In the genomic region with DNA sequence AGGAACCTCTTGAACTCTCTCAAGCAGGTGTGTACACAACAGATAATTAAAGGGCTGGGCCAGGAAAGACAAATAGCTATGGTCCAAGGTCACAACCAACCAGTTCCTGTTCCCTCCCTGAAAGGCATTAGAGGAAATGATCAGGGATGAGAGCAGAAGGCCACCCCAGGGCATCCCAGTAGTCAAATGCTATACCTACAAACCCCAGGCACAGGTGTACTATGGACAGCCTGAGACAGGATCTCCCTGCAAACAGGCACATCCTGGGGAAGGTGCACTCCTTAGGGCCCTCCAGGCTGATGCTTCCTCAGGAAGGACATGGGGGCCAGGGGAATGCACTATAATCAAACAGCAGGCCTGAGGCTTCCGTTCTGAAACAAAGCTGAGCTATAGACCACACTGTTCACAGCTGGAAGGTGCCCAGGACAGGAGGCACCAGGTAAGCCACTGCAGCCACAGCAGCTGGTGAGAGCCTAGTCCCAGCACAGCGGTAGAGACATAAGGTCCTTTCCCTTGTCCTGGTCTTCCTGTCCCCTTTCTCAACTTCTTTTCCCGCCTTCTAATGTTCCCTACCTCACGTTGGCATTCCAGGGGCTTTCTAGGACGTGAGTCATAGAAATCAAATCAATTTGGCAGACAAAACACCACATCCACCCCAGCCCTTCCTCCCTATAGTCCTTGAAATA, we compare ENCODE assay signal across 11 cellular contexts. TPM values are rescaled to one million over a fixed set of nuclear protein-coding genes. Genes with fewer than 3 reads are reported as not detected.
DNase-seq lines count a peak whose midpoint lies in the region; TF ChIP-seq lines count a peak whose summit lies in the region.
"Had no signal": no experiment of that assay in that cellular context is flagged by ENCODE, and none has a peak within 500 bp of the region (broad histone marks: within the 10 kb centered on the region; RNA-seq: fewer than 3 reads in every experiment).

No MANE protein-coding gene starts in this region.

- H3K23ac ChIP-seq in mesendoderm (ENCODE audit: low read length) = no peak overlapping the region

- TF ChIP-seq CTCF in PC-9 (conservative IDR thresholded peaks at IDR 0.05) (no peak), fibroblast of pulmonary artery (IDR thresholded peaks at IDR 0.05; ENCODE audit: low read length, missing control alignments) (no peak), prostate gland (IDR thresholded peaks at IDR 0.05) (no peak), GM13976 (IDR thresholded peaks at IDR 0.05; ENCODE audit: borderline replicate concordance, control extremely low read depth, extremely low read depth, insufficient read depth, missing control alignments) (no peak)

- no peaks in the 10 kb centered on the region for H3K79me2 ChIP-seq in PC-9 (ENCODE audit: low read depth)
- H3K79me2 ChIP-seq in mesendoderm (ENCODE audit: control insufficient read depth, insufficient read depth, low read length) = no peaks in the 10 kb centered on the region

- H3K36me3 ChIP-seq in PC-9 (ENCODE audit: low read depth) = no peaks in the 10 kb centered on the region
- H3K36me3 ChIP-seq in skeletal muscle satellite cell (ENCODE audit: insufficient read depth, low read length) = no peaks in the 10 kb centered on the region
- H3K36me3 ChIP-seq in mesendoderm (ENCODE audit: control insufficient read depth, insufficient read depth, low read length) = no peaks in the 10 kb centered on the region
- no peaks in the 10 kb centered on the region for H3K36me3 ChIP-seq in prostate gland

- H3K4me2 ChIP-seq in PC-9 = peak overlapping the region; percentile 37
- H3K4me2 ChIP-seq in skeletal muscle satellite cell (ENCODE audit: low read length) = peak overlapping the region; percentile 14
- no peak overlapping the region for H3K4me2 ChIP-seq in mesendoderm (ENCODE audit: low read length)

- H3K4me3 ChIP-seq in PC-9 (no peak overlapping the region), fibroblast of pulmonary artery (replicated peaks; ENCODE audit: low read depth, low read length) (no peak overlapping the region), skeletal muscle satellite cell (ENCODE audit: low read length) (no peak overlapping the region), mesendoderm (ENCODE audit: low read length) (no peak overlapping the region), prostate gland (no peak overlapping the region)

- H3K18ac ChIP-seq in mesendoderm (ENCODE audit: low read length) = no peak overlapping the region

- in situ Hi-C loops in GM13976 (cut with MboI; ENCODE audit: low sequenced_read_pairs, unreplicated experiment) = no loop called here

- BruUV-seq in PC-9 (replicated peaks; lab: Mats Ljungman, UMichigan) = no TSS peak

- DNase-seq in HT-29 (ENCODE audit: low spot score) (peak; percentile 27), PC-9 (peak in 1 of 2 experiments; percentile 72), fibroblast of pulmonary artery (ENCODE audit: low read depth) (peak; percentile 53), mesendoderm (no peak), prostate gland (ENCODE audit: low spot score) (no peak), retina (no peak), GM13976 (ENCODE audit: low spot score) (no peak)
- DNase-seq: DMS79; NCI-H187 treated with DMSO at 0.1 percent for 48 hours; stimulated activated naive CD8-positive, alpha-beta T cell treated with anti-CD3 and anti-CD28 coated beads, Interleukin-15, amount 100 ng/mL, for 72 hours had no signal

- no CpG with 5 or more reads among the region's 5 CpGs for WGBS in mesendoderm (ENCODE audit: extremely low coverage, insufficient coverage, low lambda C conversion rate)
- WGBS in prostate gland = 81% methylated on average over 5 of the region's 5 CpGs

- no peak for TF ChIP-seq POLR2A in prostate gland (IDR thresholded peaks at IDR 0.05)

- H3K9ac ChIP-seq in skeletal muscle satellite cell (ENCODE audit: low read depth, low read length) (no peak overlapping the region), mesendoderm (ENCODE audit: low read length) (no peak overlapping the region)

- no peak overlapping the region for H3K56ac ChIP-seq in mesendoderm (ENCODE audit: low read length)

- H4K20me1 ChIP-seq in PC-9 (ENCODE audit: insufficient read depth) = no peaks in the 10 kb centered on the region

- H3K4me1 ChIP-seq in PC-9 (replicated peaks; ENCODE audit: insufficient read depth) = peaks cover 12% of the 10 kb centered on the region
- H3K4me1 ChIP-seq in skeletal muscle satellite cell (ENCODE audit: control insufficient read depth, insufficient read depth, low read length) = peaks cover 14% of the 10 kb centered on the region
- H3K4me1 ChIP-seq in mesendoderm (ENCODE audit: control insufficient read depth, low read depth, low read length) = no peaks in the 10 kb centered on the region
- no peaks in the 10 kb centered on the region for H3K4me1 ChIP-seq in prostate gland (replicated peaks)

- no peaks in the 10 kb centered on the region for H3K79me1 ChIP-seq in mesendoderm (ENCODE audit: low read length)

- no peak overlapping the region for H4K8ac ChIP-seq in mesendoderm (ENCODE audit: low read depth, low read length)

- H2BK15ac ChIP-seq in mesendoderm (replicated peaks; ENCODE audit: low read depth) = no peak overlapping the region

- CTCF ChIA-PET in PC-9 (lab: Charles Lee) = no interaction called here

- H2AFZ ChIP-seq in PC-9 = no peak overlapping the region

- H3K27me3 ChIP-seq in PC-9 (ENCODE audit: insufficient read depth, low read depth) (no peaks in the 10 kb centered on the region), skeletal muscle satellite cell (ENCODE audit: control insufficient read depth, insufficient read depth, low read length) (no peaks in the 10 kb centered on the region), mesendoderm (ENCODE audit: insufficient read depth, low read length, poor library complexity) (no peaks in the 10 kb centered on the region), prostate gland (replicated peaks; ENCODE audit: insufficient read depth) (no peaks in the 10 kb centered on the region)

- intact Hi-C loops in PC-9 (cut with micrococcal nuclease; ENCODE audit: unreplicated experiment) = no loop called here
- intact Hi-C loops in prostate gland (cut with DNase I) = no loop called here

- H3K9me3 ChIP-seq in PC-9 (ENCODE audit: insufficient read depth, low read depth) = no peaks in the 10 kb centered on the region
- H3K9me3 ChIP-seq in skeletal muscle satellite cell (replicated peaks; ENCODE audit: low read length) = no peaks in the 10 kb centered on the region
- H3K9me3 ChIP-seq in prostate gland = no peaks in the 10 kb centered on the region

- no peak overlapping the region for H2AK5ac ChIP-seq in mesendoderm (ENCODE audit: low read length)

- H3F3A ChIP-seq in PC-9 (ENCODE audit: insufficient read depth, low read depth) = 0 out of 2 replicates have a peak, but pooled peaks cover 10% of the 10 kb centered on the region

- H3K9me2 ChIP-seq in PC-9 (ENCODE audit: insufficient read depth) = no peaks in the 10 kb centered on the region

- POLR2A ChIA-PET in PC-9 (lab: Charles Lee; ENCODE audit: unreplicated experiment) = interaction anchor here (0.6 kb wide), 1 partner anchor 43 kb away, joined by 12 read pairs; no protein-coding TSS in a partner anchor

- H3K4ac ChIP-seq in mesendoderm (ENCODE audit: low read depth, low read length) = no peak overlapping the region

- no peak overlapping the region for H3K27ac ChIP-seq in PC-9
- H3K27ac ChIP-seq in mesendoderm (ENCODE audit: low read depth, low read length) = no peak overlapping the region
- no peak overlapping the region for H3K27ac ChIP-seq in prostate gland

- H4K5ac ChIP-seq in mesendoderm (ENCODE audit: low read length) = no peak overlapping the region

- no peak overlapping the region for H2BK5ac ChIP-seq in mesendoderm (ENCODE audit: low read length)

- H2BK120ac ChIP-seq in mesendoderm (ENCODE audit: low read depth, low read length) = no peak overlapping the region

RNA-seq across cellular contexts. Expression of a gene that starts 13.3 kb away (rescaled TPM):
- total RNA-seq in HT-29 (2014; rRNA removed; shearing (Covaris generic)) = 38.3 and 51.1 TPM in 2 replicates
- total RNA-seq in PC-9 (2021) (32.4 and 37.7 TPM in 2 replicates), prostate gland (10 to 100 TPM; 21.9 to 46.4 TPM)
- 8.3 and 11.2 TPM in 2 replicates for total RNA-seq in skeletal muscle satellite cell (2012; rRNA removed)
- polyA plus RNA-seq in mesendoderm (2013, experiment 1 of 2) = 2.2 TPM
- 1.7 TPM for polyA plus RNA-seq in mesendoderm (2013, experiment 2 of 2)

Comparison
In these comparisons a context has a peak if more than half of its experiments do, and no peak if none do; other contexts are left out.
1. DNase-seq: peak in HT-29 (single experiment) and fibroblast of pulmonary artery (single experiment); none in mesendoderm (single experiment), prostate gland (single experiment), retina (single experiment) and GM13976 (single experiment).